8 cellular contexts compared by ENCODE assay signal in genomic region chrX:39242187-39242586, GRCh38.
DNase-seq lines count a peak whose midpoint lies in the region; ATAC-seq and TF ChIP-seq lines count a peak whose summit lies in the region.

No MANE protein-coding gene starts in this region.

- TF ChIP-seq CTCF in DOHH2 (IDR thresholded peaks at IDR 0.05; ENCODE audit: low read depth, low read length, poor library complexity, severe bottlenecking) (peak; percentile 37), testis (IDR thresholded peaks at IDR 0.05) (peak in 2 of 3 experiments; percentile 21 to 39)

- H3K36me3 Mint-ChIP-seq in activated naive CD8-positive, alpha-beta T cell treated with anti-CD3 and anti-CD28 coated beads for 36 hours, result peaks cover 3% of the 10 kb centered on the region

- H4K20me1 ChIP-seq in DOHH2 (ENCODE audit: control insufficient read depth, insufficient read depth, low read depth, low read length), result no peaks in the 10 kb centered on the region

- no peak for ATAC-seq in HG03571 (IDR thresholded peaks at IDR 0.05; ENCODE audit: unreplicated experiment)

- TF ChIP-seq POLR2A in testis (IDR thresholded peaks at IDR 0.05), result no peak

- H3K4me3 ChIP-seq in DOHH2 (ENCODE audit: low read length), result no peak overlapping the region
- no peak overlapping the region for H3K4me3 ChIP-seq in testis

- intact Hi-C loops in testis (cut with DNase I; ENCODE audit: low total_unique reads), result no loop called here

- TF ChIP-seq RAD21 in Ishikawa (IDR thresholded peaks at IDR 0.05; ENCODE audit: low read depth), result peak; percentile 13; the same call in 1 of the 2 replicates

- H3K4me1 Mint-ChIP-seq in activated naive CD8-positive, alpha-beta T cell treated with anti-CD3 and anti-CD28 coated beads for 36 hours, result peaks cover 20% of the 10 kb centered on the region

- no peaks in the 10 kb centered on the region for H3K27me3 Mint-ChIP-seq in activated naive CD8-positive, alpha-beta T cell treated with anti-CD3 and anti-CD28 coated beads for 36 hours

- no peak overlapping the region for H3K4me2 ChIP-seq in DOHH2 (ENCODE audit: low read length)

- no peak for TF ChIP-seq EP300 in Ishikawa (IDR thresholded peaks at IDR 0.05; ENCODE audit: borderline replicate concordance)

- H3K9me3 ChIP-seq in DOHH2 (ENCODE audit: control insufficient read depth, insufficient read depth, low read length) (no peaks in the 10 kb centered on the region), testis (no peaks in the 10 kb centered on the region)

- H3K9me2 ChIP-seq in DOHH2 (replicated peaks; ENCODE audit: control insufficient read depth, low read length), result no peaks in the 10 kb centered on the region

- 60 to 71% methylated on average over 1 of the region's 1 CpG for WGBS in testis, 2 donors

- peak; percentile 77 for DNase-seq in RPMI8226
- DNase-seq in glomerular endothelial cell (ENCODE audit: extremely low read depth, low read depth, low spot score), result peak; percentile 3
- DNase-seq in testis, result peak; percentile 24
- DNase-seq in activated naive CD8-positive, alpha-beta T cell treated with anti-CD3 and anti-CD28 coated beads for 36 hours, result no peak
- no peak for DNase-seq in ureter (ENCODE audit: low spot score)

- H3K27ac Mint-ChIP-seq in activated naive CD8-positive, alpha-beta T cell treated with anti-CD3 and anti-CD28 coated beads for 36 hours, result no peak overlapping the region

- H3K4me1 ChIP-seq in DOHH2 (ENCODE audit: control insufficient read depth, low read length) (peaks cover 15% of the 10 kb centered on the region), testis (no peaks in the 10 kb centered on the region)

- H3K4me3 Mint-ChIP-seq in activated naive CD8-positive, alpha-beta T cell treated with anti-CD3 and anti-CD28 coated beads for 36 hours, result no peak overlapping the region

- H3K27ac ChIP-seq in DOHH2 (ENCODE audit: low read depth, low read length) (no peak overlapping the region), testis (no peak overlapping the region)

- no peaks in the 10 kb centered on the region for H3F3A ChIP-seq in DOHH2 (ENCODE audit: control insufficient read depth, insufficient read depth)

- no peaks in the 10 kb centered on the region for H3K36me3 ChIP-seq in DOHH2 (ENCODE audit: control insufficient read depth, low read length)
- no peaks in the 10 kb centered on the region for H3K36me3 ChIP-seq in testis (ENCODE audit: low read depth, missing control alignments)

- H3K79me2 ChIP-seq in DOHH2 (ENCODE audit: control insufficient read depth, low read length), result no peaks in the 10 kb centered on the region

- H3K27me3 ChIP-seq in DOHH2 (ENCODE audit: control insufficient read depth, low read length) (no peaks in the 10 kb centered on the region), testis (no peaks in the 10 kb centered on the region)

- no peaks in the 10 kb centered on the region for H3K9me3 Mint-ChIP-seq in activated naive CD8-positive, alpha-beta T cell treated with anti-CD3 and anti-CD28 coated beads for 36 hours

TF ChIP-seq in Ishikawa, 13 proteins besides CTCF, POLR2A, EP300 and RAD21:
- TF ChIP-seq TCF12 (IDR thresholded peaks at IDR 0.05; ENCODE audit: low read depth) (no peak), NFIC (IDR thresholded peaks at IDR 0.05) (no peak), YY1 (IDR thresholded peaks at IDR 0.05; ENCODE audit: low read depth) (no peak)

Comparison
In these comparisons a context has a peak if more than half of its experiments do, and no peak if none do; other contexts are left out.
1. DNase-seq: peak in RPMI8226 (single experiment), glomerular endothelial cell (single experiment) and testis (single experiment); none in activated naive CD8-positive, alpha-beta T cell treated with anti-CD3 and anti-CD28 coated beads for 36 hours (single experiment) and ureter (single experiment).